In genomic region chr9:41119311-41119710, GRCh38 we compare ENCODE assay signal across 10 cellular contexts. TPM values are rescaled to one million over a fixed set of nuclear protein-coding genes. Genes with fewer than 3 reads are reported as not detected.
"Had no signal": no experiment of that assay in that cellular context is flagged by ENCODE, and none has a peak within 500 bp of the region (broad histone marks: within the 10 kb centered on the region; RNA-seq: fewer than 3 reads in every experiment).

No MANE protein-coding gene starts in this region.

RNA-seq across cellular contexts. Expression of gene FOXD4L6, which starts 9.2 kb away (rescaled TPM):
- total RNA-seq: activated naive CD4-positive, alpha-beta T cell treated with anti-CD3 and anti-CD28 coated beads, Interleukin-2, amount 50 U/mL, for 72 hours; body of pancreas; left colon; lower leg skin; natural killer cell; SK-MEL-5; thyroid gland; ureter had no signal
- polyA plus RNA-seq: adipose tissue, keratinocyte had no signal
